In the genomic region with DNA sequence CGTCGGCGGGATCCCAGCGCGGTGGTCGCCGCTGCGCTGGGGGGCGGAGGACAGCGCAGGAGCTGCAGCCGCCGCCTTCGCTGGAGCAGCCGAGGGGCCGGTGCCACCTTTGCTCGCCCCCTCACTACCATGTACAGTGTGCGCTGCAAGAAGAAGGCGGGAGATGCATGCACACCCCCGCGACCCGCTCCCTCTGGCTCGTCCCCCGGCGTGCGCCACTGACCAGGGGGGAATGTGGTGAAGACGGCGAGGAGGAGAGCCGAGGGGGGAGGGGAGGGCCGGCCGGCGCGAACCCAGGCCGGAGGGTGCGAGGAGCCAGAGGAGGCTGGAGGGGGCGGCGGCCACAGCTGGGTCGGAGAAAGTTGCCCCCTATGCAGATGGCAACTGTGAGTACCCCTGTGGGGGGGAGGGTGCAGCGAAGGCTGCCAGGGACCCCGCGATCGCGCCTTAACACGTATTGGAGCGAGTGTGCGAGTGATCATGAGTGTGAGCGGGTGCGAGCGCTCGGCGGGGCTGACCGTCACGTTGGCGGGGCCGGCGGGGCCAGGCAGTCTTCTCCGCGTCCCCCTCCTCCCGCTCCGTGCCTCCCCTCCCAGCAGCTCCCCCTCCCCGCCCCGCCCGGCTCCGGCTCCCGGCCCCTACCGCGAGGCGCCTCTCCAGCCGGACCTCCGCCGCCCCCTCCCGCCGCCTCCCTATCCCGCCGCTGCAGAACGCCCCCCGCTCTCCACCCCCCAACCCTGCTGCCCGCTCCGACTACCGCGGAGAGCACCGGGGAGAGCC, we compare ENCODE assay signal across 8 cellular contexts. TPM values are rescaled to one million over a fixed set of nuclear protein-coding genes. Genes with fewer than 3 reads are reported as not detected.
DNase-seq lines count a peak whose midpoint lies in the region; ATAC-seq, FAIRE-seq and TF ChIP-seq lines count a peak whose summit lies in the region.

No MANE protein-coding gene starts in this region.

- H2BK20ac ChIP-seq in H1 (ENCODE audit: low read length): no peak overlapping the region

- WGBS in H1 (ENCODE audit: extremely low coverage in 1 of 2, insufficient coverage in 1 of 2, insufficient read length in 1 of 2, insufficient replicate concordance in 2 of 2, low coverage in 1 of 2, low lambda C conversion rate in 2 of 2, missing lambda C conversion rate in 1 of 2), 2 experiments: 0% methylated on average over 27 of the region's 81 CpGs; no CpG with 5 or more reads in 1 of the 2 experiments

- H3K79me2 ChIP-seq in PC-3 (ENCODE audit: low read length) (no peaks in the 10 kb centered on the region), H1 (ENCODE audit: control insufficient read depth in 1 of 2, insufficient read depth in 2 of 2, low read length in 2 of 2) (no peaks in the 10 kb centered on the region)

- H3F3A ChIP-seq in PC-3 (ENCODE audit: low read length, unreplicated experiment): no peaks in the 10 kb centered on the region

- no peak for TF ChIP-seq RAD21 in H1 (IDR thresholded peaks at IDR 0.05 in 1 of 2, conservative IDR thresholded peaks at IDR 0.05 in 1 of 2; ENCODE audit: low read depth in 2 of 2, low read length in 2 of 2)

- no peaks in the 10 kb centered on the region for H3K9me2 ChIP-seq in PC-3 (replicated peaks; ENCODE audit: low read length)

- POLR2A ChIA-PET in PC-3 (lab: Charles Lee; ENCODE audit: unreplicated experiment) (no interaction called here), H1 (lab: Charles Lee; ENCODE audit: partially characterized antibody) (no interaction called here)

- H3K14ac ChIP-seq in H1 (ENCODE audit: insufficient read length): no peak overlapping the region

- no peak overlapping the region for H2AK5ac ChIP-seq in H1 (ENCODE audit: low read depth, low read length)

- H4K8ac ChIP-seq in H1 (ENCODE audit: extremely low read depth, insufficient read depth, low read length): no peak overlapping the region; the same call in 1 of the 2 replicates

- no peaks in the 10 kb centered on the region for H3K9me3 ChIP-seq in PC-3 (ENCODE audit: low read length)
- no peaks in the 10 kb centered on the region; a peak in 1 of 4 replicates for H3K9me3 ChIP-seq in H1 (ENCODE audit: insufficient read depth in 2 of 2, low read depth in 1 of 2, low read length in 1 of 2)

- peaks cover 28% of the 10 kb centered on the region for H3K23me2 ChIP-seq in H1 (ENCODE audit: low read depth, low read length)

- H3K4me2 ChIP-seq in PC-3 (ENCODE audit: low read length): peak overlapping the region; percentile 90
- H3K4me2 ChIP-seq in H1 (ENCODE audit: insufficient read depth in 1 of 2, low read depth in 2 of 2, low read length in 2 of 2): peak overlapping the region; percentile 97 to 99

- peaks cover 32 to 33% of the 10 kb centered on the region in 2 donors for H3K4me1 Mint-ChIP-seq in natural killer cell

- H3K36me3 ChIP-seq in PC-3 (ENCODE audit: low read depth, low read length) (no peaks in the 10 kb centered on the region), H1 (ENCODE audit: control insufficient read depth in 2 of 4, insufficient read depth in 4 of 4, low read length in 3 of 4) (peaks cover 0 to 7% (median 0%) of the 10 kb centered on the region in 4 experiments; a peak in 1 of 8 replicates)

- H3K4ac ChIP-seq in H1 (replicated peaks; ENCODE audit: insufficient read length, low read depth, low read length): no peak overlapping the region

- H3K27me3 Mint-ChIP-seq in natural killer cell (ENCODE audit: low read depth in 2 of 2): peaks cover 24 to 45% of the 10 kb centered on the region in 2 donors

- peak overlapping the region; percentile 79 for H2AFZ ChIP-seq in PC-3 (ENCODE audit: low read length)
- peak overlapping the region; percentile 87; the same call in 1 of the 2 replicates for H2AFZ ChIP-seq in H1 (ENCODE audit: low read length)

- ATAC-seq in GM18511 (IDR thresholded peaks at IDR 0.05; ENCODE audit: unreplicated experiment) (peak; percentile 5), PC-3 (peak; percentile 11), natural killer cell (peak in 2 of 3 donors; percentile 1 to 12)
- no peak for ATAC-seq in activated CD4-positive, CD25-positive, alpha-beta regulatory T cell treated with anti-CD3 and anti-CD28 coated beads, Interleukin-2, amount 50 U/mL, for 24 hours

- H3K27ac ChIP-seq in PC-3 (ENCODE audit: low read length) (no peak overlapping the region), H1 (ENCODE audit: low read depth, low read length) (no peak overlapping the region)

- H3K79me1 ChIP-seq in H1 (ENCODE audit: low read depth, low read length): no peaks in the 10 kb centered on the region; the same call in 1 of the 2 replicates

- H2BK120ac ChIP-seq in H1 (replicated peaks; ENCODE audit: low read depth, low read length): no peak overlapping the region

- H2BK12ac ChIP-seq in H1 (ENCODE audit: low read depth, low read length): no peak overlapping the region; the same call in 1 of the 2 replicates

- H3K9ac ChIP-seq in PC-3 (ENCODE audit: low read length) (no peak overlapping the region; the same call in 1 of the 2 replicates), H1 (replicated peaks in 1 of 4; ENCODE audit: extremely low read depth in 1 of 4, low read depth in 3 of 4, low read length in 3 of 4) (peak overlapping the region in 1 of 4 experiments; percentile 34; a peak in 2 of 7 replicates)

- no peak overlapping the region; the same call in 1 of the 2 replicates for H2BK5ac ChIP-seq in H1 (ENCODE audit: low read depth, low read length)

- no peaks in the 10 kb centered on the region for H4K20me1 ChIP-seq in PC-3 (ENCODE audit: low read length)
- peaks cover 15 to 24% of the 10 kb centered on the region in 2 experiments for H4K20me1 ChIP-seq in H1 (replicated peaks in 1 of 2; ENCODE audit: control insufficient read depth in 1 of 2, insufficient read depth in 2 of 2, low read length in 2 of 2)

- no peak overlapping the region for H4K5ac ChIP-seq in H1 (ENCODE audit: insufficient read length, low read depth, low read length)

- TF ChIP-seq CTCF in PC-3 (conservative IDR thresholded peaks at IDR 0.05; ENCODE audit: low read depth, low read length) (no peak), H1 (IDR thresholded peaks at IDR 0.05; ENCODE audit: control extremely low read depth in 1 of 3, insufficient read depth in 1 of 3, low read depth in 1 of 3, low read length in 3 of 3) (no peak), natural killer cell (IDR thresholded peaks at IDR 0.05) (no peak)

- peak overlapping the region; percentile 92 for H3K4me3 Mint-ChIP-seq in natural killer cell

- H3K27ac Mint-ChIP-seq in natural killer cell: peak overlapping the region in 1 of 2 donors; percentile 69

- no peak for TF ChIP-seq EP300 in H1 (IDR thresholded peaks at IDR 0.05; ENCODE audit: borderline replicate concordance in 1 of 2, low read depth in 2 of 2, low read length in 2 of 2)

- DNase-seq in PC-3 (no peak), H1 (ENCODE audit: low read depth in 1 of 2, low spot score in 2 of 2) (peak in 1 of 2 experiments; percentile 73), natural killer cell (no peak), DMS114 treated with DMSO at 0.1 percent for 48 hours (lab: John Stamatoyannopoulos, UW; ENCODE audit: unreplicated experiment) (no peak), CD1c-positive myeloid dendritic cell (ENCODE audit: extremely low spot score) (no peak)
- no peak for DNase-seq in activated CD4-positive, CD25-positive, alpha-beta regulatory T cell (lab: John Stamatoyannopoulos, UW)

- H3K56ac ChIP-seq in H1 (replicated peaks; ENCODE audit: insufficient read length, low read depth, low read length): no peak overlapping the region

- H3K4me1 ChIP-seq in PC-3 (ENCODE audit: insufficient read depth, low read length) (peaks cover 4% of the 10 kb centered on the region), H1 (replicated peaks in 1 of 4; ENCODE audit: control insufficient read depth in 3 of 4, insufficient read depth in 4 of 4, low read length in 3 of 4) (peaks cover 11 to 19% (median 13%) of the 10 kb centered on the region in 4 experiments)

- H4K91ac ChIP-seq in H1 (replicated peaks; ENCODE audit: insufficient read length, low read length): no peak overlapping the region

- BruUV-seq in PC-3 (replicated peaks; lab: Mats Ljungman, UMichigan): no TSS peak

- H3K36me3 Mint-ChIP-seq in natural killer cell: no peaks in the 10 kb centered on the region

- H3K23ac ChIP-seq in H1 (ENCODE audit: insufficient read length): no peak overlapping the region

- intact Hi-C loops in PC-3 (cut with micrococcal nuclease) (loop anchor here (2.0 to 5.0 kb wide), 3 partner anchors 105 to 273 kb away; no protein-coding TSS in a partner anchor), natural killer cell (cut with micrococcal nuclease) (loop anchor here (10.0 kb wide), 1 partner anchor 1393 kb away; no protein-coding TSS in a partner anchor)

- no peak overlapping the region for H2BK15ac ChIP-seq in H1 (ENCODE audit: low read length)

- CTCF ChIA-PET in PC-3 (lab: Charles Lee) (interaction anchor here (0.6 kb wide), 1 partner anchor 215 kb away, joined by 5 read pairs; no protein-coding TSS in a partner anchor), H1 (lab: Charles Lee; ENCODE audit: partially characterized antibody) (interaction anchor here (1.1 to 2.0 kb wide), 5 partner anchors 59 to 278 kb away, joined by 3 to 4 read pairs (median 3); no protein-coding TSS in a partner anchor)

- no peaks in the 10 kb centered on the region for H3K9me3 Mint-ChIP-seq in natural killer cell

- H3K18ac ChIP-seq in H1 (ENCODE audit: extremely low read depth, low read length): no peak overlapping the region

- H3K4me3 ChIP-seq in PC-3 (ENCODE audit: low read length) (peak overlapping the region; percentile 75), H1 (ENCODE audit: extremely low read depth in 1 of 4, insufficient read depth in 2 of 4, low read depth in 3 of 4, low read length in 4 of 4) (peak overlapping the region; percentile 66 to 86 (median 71))

- no peak for TF ChIP-seq POLR2A in H1 (IDR thresholded peaks at IDR 0.05; ENCODE audit: control extremely low read depth in 1 of 2, low read depth in 2 of 2, low read length in 2 of 2)

- peaks cover 5% of the 10 kb centered on the region; the same call in 1 of the 2 replicates for H3K27me3 ChIP-seq in PC-3 (ENCODE audit: low read length)
- peaks cover 32 to 40% (median 37%) of the 10 kb centered on the region in 4 experiments for H3K27me3 ChIP-seq in H1 (replicated peaks in 1 of 4; ENCODE audit: control insufficient read depth in 3 of 4, extremely low read depth in 1 of 4, insufficient read depth in 3 of 4, low read length in 3 of 4)

- FAIRE-seq in H1 (lab: Jason Lieb, UNC): no peak

TF ChIP-seq in H1, 55 proteins besides CTCF, POLR2A, EP300 and RAD21 (continues in another document):
- no peak for TF ChIP-seq GTF2F1 (IDR thresholded peaks at IDR 0.05; ENCODE audit: borderline replicate concordance, low read depth, low read length)

RNA-seq across cellular contexts. Expression of a gene that starts 0.8 kb away (rescaled TPM):
- 0.17 and 0.18 TPM in 2 replicates for total RNA-seq in PC-3 (2014; rRNA removed)
- 0.90 and 1.1 TPM in 2 replicates for total RNA-seq in H1 (2021; fragmentation: NEBNext Ultra II Directional; extraction: Animal tissue kit (Norgen Biotek cat#: 25700))
- 0.27 and 0.42 TPM in 2 replicates for polyA plus RNA-seq in H1 (2011; rRNA removed)
- 0.37 TPM for polyA plus RNA-seq in H1 (2011; cell fraction: cytosol; rRNA removed)
- polyA plus RNA-seq in H1 (2011; cell fraction: nucleus; rRNA removed): 0.73 TPM
- 0.51 to 0.58 TPM (median 0.55 TPM) in 4 replicates for polyA plus RNA-seq in H1 (2012, experiment 1 of 2)
- 0.41 TPM for polyA plus RNA-seq in H1 (2012, experiment 2 of 2)
- 1.4 TPM for polyA plus RNA-seq in H1 (2013, experiment 1 of 2)
- 1.3 TPM for polyA plus RNA-seq in H1 (2013, experiment 2 of 2)
- polyA minus RNA-seq in H1 (2011; rRNA and poly(A)+ RNA removed): 0.66 TPM in 2 replicates
- 0.59 TPM for polyA minus RNA-seq in H1 (2011; cell fraction: cytosol; rRNA and poly(A)+ RNA removed)
- 2.0 TPM for polyA minus RNA-seq in H1 (2011; cell fraction: nucleus; rRNA and poly(A)+ RNA removed)
- total RNA-seq in natural killer cell: under 1 TPM; 0.02 to 0.10 (median 0.07) TPM

Comparison
In these comparisons a context has a peak if more than half of its experiments do, and no peak if none do; other contexts are left out.
1. ATAC-seq: peak in GM18511 (single experiment), PC-3 (single experiment) and natural killer cell (2 of 3); none in activated CD4-positive, CD25-positive, alpha-beta regulatory T cell treated with anti-CD3 and anti-CD28 coated beads, Interleukin-2, amount 50 U/mL, for 24 hours (0 of 2).